In the genomic region with DNA sequence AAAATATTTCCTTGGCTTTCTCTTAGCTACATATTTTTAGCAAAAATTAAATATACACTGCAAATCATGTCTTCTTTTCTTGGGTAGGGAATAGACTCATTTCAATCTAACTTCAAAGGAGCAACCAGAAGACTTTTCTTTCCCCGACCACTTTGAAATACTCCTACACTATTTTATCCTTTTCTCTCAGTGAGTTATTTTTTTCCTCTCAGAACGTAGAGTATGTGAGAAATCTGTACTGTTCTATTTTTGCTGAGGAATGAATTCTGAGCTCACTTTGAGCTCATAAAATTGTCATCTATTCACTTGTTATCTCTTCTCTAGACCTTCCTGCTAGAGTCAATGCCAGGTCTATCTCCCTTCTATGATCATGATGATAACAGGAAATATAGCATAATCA, we compare ENCODE assay signal across 27 cellular contexts.
"Had no signal": no experiment of that assay in that cellular context is flagged by ENCODE, and none has a peak within 500 bp of the region (broad histone marks: within the 10 kb centered on the region; RNA-seq: fewer than 3 reads in every experiment).

No MANE protein-coding gene starts in this region.

- H3K9me3 ChIP-seq: Peyer's patch, SJSA1 had no signal

- H3K27ac Mint-ChIP-seq: activated CD4-positive, alpha-beta memory T cell treated with anti-CD3 and anti-CD28 coated beads for 36 hours; activated CD4-positive, alpha-beta T cell treated with anti-CD3 and anti-CD28 coated beads, Interleukin-2, amount 10 ng/mL, durations not matched to agents 7 days and 5 days; activated naive CD4-positive, alpha-beta T cell treated with anti-CD3 and anti-CD28 coated beads, Interleukin-2, amount 50 U/mL, for 72 hours; activated naive CD8-positive, alpha-beta T cell treated with anti-CD3 and anti-CD28 coated beads, Interleukin-2, amount 50 U/mL, for 24 hours; activated T-helper 1 cell treated with anti-CD3 and anti-CD28 coated beads, Interleukin-12 subunit alpha, Interleukin-12 subunit beta, Interleukin-2, Interleukin-4 antibody, amounts not matched to agents 30 ng/mL and 10 ng/mL and 1 ng/mL, durations not matched to agents 14 hours and 24 hours and 36 hours; brain; T-helper 17 cell; WTC11 had no signal

- H3K36me3 Mint-ChIP-seq: activated CD4-positive, alpha-beta memory T cell treated with anti-CD3 and anti-CD28 coated beads for 36 hours; activated naive CD4-positive, alpha-beta T cell treated with anti-CD3 and anti-CD28 coated beads, Interleukin-2, amount 50 U/mL, for 72 hours; brain; WTC11 had no signal

- H3K4me1 ChIP-seq: Peyer's patch had no signal

- H3K27me3 ChIP-seq: Peyer's patch, SJSA1 had no signal

- H3K27ac ChIP-seq: Peyer's patch, SJSA1 had no signal

- H3K4me3 Mint-ChIP-seq: activated CD4-positive, alpha-beta memory T cell treated with anti-CD3 and anti-CD28 coated beads for 36 hours; activated CD4-positive, alpha-beta T cell treated with anti-CD3 and anti-CD28 coated beads, Interleukin-2, amount 10 ng/mL, durations not matched to agents 7 days and 5 days; activated naive CD8-positive, alpha-beta T cell treated with anti-CD3 and anti-CD28 coated beads, Interleukin-2, amount 50 U/mL, for 24 hours; activated T-helper 1 cell treated with anti-CD3 and anti-CD28 coated beads, Interleukin-12 subunit alpha, Interleukin-12 subunit beta, Interleukin-2, Interleukin-4 antibody, amounts not matched to agents 30 ng/mL and 10 ng/mL and 1 ng/mL, durations not matched to agents 14 hours and 24 hours and 36 hours; brain; T-helper 17 cell; WTC11 had no signal

- H3K27me3 Mint-ChIP-seq: activated CD4-positive, alpha-beta memory T cell treated with anti-CD3 and anti-CD28 coated beads for 36 hours; activated CD4-positive, alpha-beta T cell treated with anti-CD3 and anti-CD28 coated beads, Interleukin-2, amount 10 ng/mL, durations not matched to agents 7 days and 5 days; activated naive CD8-positive, alpha-beta T cell treated with anti-CD3 and anti-CD28 coated beads, Interleukin-2, amount 50 U/mL, for 24 hours; T-helper 17 cell had no signal

- H3K36me3 ChIP-seq: Peyer's patch, SJSA1 had no signal

- H3K9me3 Mint-ChIP-seq: activated CD4-positive, alpha-beta memory T cell treated with anti-CD3 and anti-CD28 coated beads for 36 hours; activated CD4-positive, alpha-beta T cell treated with anti-CD3 and anti-CD28 coated beads, Interleukin-2, amount 10 ng/mL, durations not matched to agents 7 days and 5 days; activated naive CD4-positive, alpha-beta T cell treated with anti-CD3 and anti-CD28 coated beads, Interleukin-2, amount 50 U/mL, for 72 hours; activated naive CD8-positive, alpha-beta T cell treated with anti-CD3 and anti-CD28 coated beads, Interleukin-2, amount 50 U/mL, for 24 hours; activated T-helper 1 cell treated with anti-CD3 and anti-CD28 coated beads, Interleukin-12 subunit alpha, Interleukin-12 subunit beta, Interleukin-2, Interleukin-4 antibody, amounts not matched to agents 30 ng/mL and 10 ng/mL and 1 ng/mL, durations not matched to agents 14 hours and 24 hours and 36 hours; WTC11 had no signal

- ATAC-seq: activated naive CD8-positive, alpha-beta T cell treated with anti-CD3 and anti-CD28 coated beads, Interleukin-2, amount 50 U/mL, for 24 hours; T-helper 17 cell; WTC11 had no signal

- H3K4me3 ChIP-seq: Peyer's patch, SJSA1 had no signal

- DNase-seq: activated CD4-positive, alpha-beta memory T cell treated with anti-CD3 and anti-CD28 coated beads for 36 hours; activated CD4-positive, alpha-beta T cell treated with anti-CD3 and anti-CD28 coated beads, Interleukin-2, amount 10 ng/mL, durations not matched to agents 7 days and 5 days; activated CD4-positive, CD25-positive, alpha-beta regulatory T cell treated with anti-CD3 and anti-CD28 coated beads, Interleukin-2, amount 50 U/mL, for 72 hours; activated CD8-positive, alpha-beta memory T cell treated with anti-CD3 and anti-CD28 coated beads for 24 hours; activated effector memory CD4-positive, alpha-beta T cell treated with anti-CD3 and anti-CD28 coated beads, Interleukin-2, amount 50 U/mL, for 16 hours; activated naive CD4-positive, alpha-beta T cell treated with Interleukin-2 at 50 U/mL for 16 hours; activated naive CD8-positive, alpha-beta T cell treated with anti-CD3 and anti-CD28 coated beads, Interleukin-2, amount 50 U/mL, for 24 hours; amniotic stem cell; KG1; NCI-H1048; NCI-H146; NCI-H187 treated with DMSO at 0.1 percent for 48 hours; NCI-H2081 treated with DMSO at 0.1 percent for 48 hours; NCI-H2171; NCI-H2227 treated with DMSO at 0.1 percent for 48 hours; NCI-H526; NCI-H82; NK-92 treated with Interleukin-12 subunit alpha and Interleukin-12 subunit beta, amount 100 ng/mL, for 24 hours; Peyer's patch; SHP77; T-helper 17 cell; T-helper 9 cell had no signal
